In the genomic region with DNA sequence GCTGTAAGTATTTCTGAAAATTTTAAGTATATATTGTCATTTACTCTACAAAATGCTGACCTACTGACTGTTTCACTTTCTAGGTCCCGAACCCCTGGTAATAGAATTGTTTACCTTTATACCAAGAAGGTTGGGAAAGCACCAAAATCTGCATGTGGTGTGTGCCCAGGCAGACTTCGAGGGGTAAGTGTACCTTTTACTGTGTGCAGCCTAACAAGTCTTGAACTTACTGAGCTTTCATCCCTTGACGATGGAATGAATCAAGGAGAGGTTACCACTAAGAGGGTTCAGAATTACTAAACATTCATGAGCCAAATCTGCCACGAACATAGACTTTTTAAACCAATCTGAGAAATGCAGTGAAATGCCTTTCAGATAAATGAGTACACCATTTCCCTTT, we compare ENCODE assay signal across 9 cellular contexts. TPM values are rescaled to one million over a fixed set of nuclear protein-coding genes. Genes with fewer than 3 reads are reported as not detected.
DNase-seq lines count a peak whose midpoint lies in the region; ATAC-seq and TF ChIP-seq lines count a peak whose summit lies in the region.
"Had no signal": no experiment of that assay in that cellular context is flagged by ENCODE, and none has a peak within 500 bp of the region (broad histone marks: within the 10 kb centered on the region; RNA-seq: fewer than 3 reads in every experiment).

No MANE protein-coding gene starts in this region.

- H3K9me3 ChIP-seq in cardiac muscle cell (ENCODE audit: low read depth) = no peaks in the 10 kb centered on the region
- no peaks in the 10 kb centered on the region for H3K9me3 ChIP-seq in right cardiac atrium (ENCODE audit: control insufficient read depth, low read length)

- no peaks in the 10 kb centered on the region for H3K27me3 ChIP-seq in cardiac muscle cell
- H3K27me3 ChIP-seq in right cardiac atrium (ENCODE audit: control insufficient read depth, insufficient read depth) = no peaks in the 10 kb centered on the region

- DNase-seq in cardiac muscle cell (ENCODE audit: low read depth in 1 of 2, low spot score in 1 of 2) = no peak
- no peak for DNase-seq in right cardiac atrium
- no peak for DNase-seq in activated B cell treated with CpG ODN at 0.5 μM for 24 hours
- DNase-seq in foreskin fibroblast = no peak
- DNase-seq in stimulated activated naive B cell treated with anti-CD40 and anti-IgM and Interleukin-4, amounts not matched to agents 10 μg/mL and 1 μg/mL and 100 μg/mL, for 72 hours = no peak
- no peak for DNase-seq in cortex of kidney (lab: John Stamatoyannopoulos, UW)
- no peak for DNase-seq in NCI-H748 treated with DMSO at 0.1 percent for 48 hours (lab: John Stamatoyannopoulos, UW)
- no peak for DNase-seq in GM10266 (ENCODE audit: extremely low spot score)
- DNase-seq: nucleus accumbens had no signal

- CTCF ChIA-PET in activated B cell treated with CpG ODN at 0.5 μM for 24 hours (lab: Charles Lee) = interaction anchor here (1.0 kb wide), 1 partner anchor 9 kb away, joined by 3 read pairs; no protein-coding TSS in a partner anchor

- peak overlapping the region; percentile 50 for H3K27ac Mint-ChIP-seq in activated B cell treated with CpG ODN at 0.5 μM for 24 hours
- peak overlapping the region; percentile 51 for H3K27ac Mint-ChIP-seq in stimulated activated naive B cell treated with anti-CD40 and anti-IgM and Interleukin-4, amounts not matched to agents 10 μg/mL and 1 μg/mL and 100 μg/mL, for 72 hours

- peak overlapping the region; percentile 74 for H3K4me3 ChIP-seq in cardiac muscle cell
- H3K4me3 ChIP-seq in right cardiac atrium (ENCODE audit: low read length) = no peak overlapping the region
- peak overlapping the region; percentile 78 to 95 for H3K4me3 ChIP-seq in foreskin fibroblast (ENCODE audit: low read depth in 1 of 2, low read length in 2 of 2)

- intact Hi-C loops in right cardiac atrium (cut with DNase I) (no loop called here), activated B cell treated with CpG ODN at 0.5 μM for 24 hours (cut with micrococcal nuclease) (loop anchor here (5.0 to 10.0 kb wide), 2 partner anchors 810 to 1193 kb away; partner anchors contain the start of genes GAR1 and SEC24B)

- peaks cover 50% of the 10 kb centered on the region for H3K4me1 Mint-ChIP-seq in activated B cell treated with CpG ODN at 0.5 μM for 24 hours
- H3K4me1 Mint-ChIP-seq in stimulated activated naive B cell treated with anti-CD40 and anti-IgM and Interleukin-4, amounts not matched to agents 10 μg/mL and 1 μg/mL and 100 μg/mL, for 72 hours = peaks cover 28 to 39% of the 10 kb centered on the region in 2 donors

- POLR2A ChIA-PET in activated B cell treated with CpG ODN at 0.5 μM for 24 hours (lab: Charles Lee) = interaction anchor here (0.6 to 3.4 kb wide), 3 partner anchors 29 to 902 kb away, joined by 11 to 56 read pairs (median 19); partner anchors contain the start of genes OSTC and PAPSS1

- H3K27me3 Mint-ChIP-seq in activated B cell treated with CpG ODN at 0.5 μM for 24 hours = no peaks in the 10 kb centered on the region
- H3K27me3 Mint-ChIP-seq in stimulated activated naive B cell treated with anti-CD40 and anti-IgM and Interleukin-4, amounts not matched to agents 10 μg/mL and 1 μg/mL and 100 μg/mL, for 72 hours = no peaks in the 10 kb centered on the region

- H3K4me1 ChIP-seq in cardiac muscle cell (ENCODE audit: low read depth) (peaks cover 20% of the 10 kb centered on the region), right cardiac atrium (ENCODE audit: control insufficient read depth, insufficient read depth, low read length) (peaks cover 2% of the 10 kb centered on the region)

- TF ChIP-seq CTCF in cardiac muscle cell (IDR thresholded peaks at IDR 0.05; ENCODE audit: low read depth, low read length) (no peak), activated B cell treated with CpG ODN at 0.5 μM for 24 hours (IDR thresholded peaks at IDR 0.05) (no peak), foreskin fibroblast (IDR thresholded peaks at IDR 0.05; ENCODE audit: low read depth, low read length) (no peak), GM10266 (IDR thresholded peaks at IDR 0.05; ENCODE audit: control insufficient read depth, insufficient read depth, low read depth, missing control alignments) (no peak)

- no peaks in the 10 kb centered on the region for H3K9me3 Mint-ChIP-seq in activated B cell treated with CpG ODN at 0.5 μM for 24 hours
- H3K9me3 Mint-ChIP-seq in stimulated activated naive B cell treated with anti-CD40 and anti-IgM and Interleukin-4, amounts not matched to agents 10 μg/mL and 1 μg/mL and 100 μg/mL, for 72 hours = no peaks in the 10 kb centered on the region

- ATAC-seq in right cardiac atrium (no peak), activated B cell treated with CpG ODN at 0.5 μM for 24 hours (ENCODE audit: low read depth) (no peak)
- no peak for ATAC-seq in stimulated activated naive B cell treated with anti-CD40 and anti-IgM and Interleukin-4, amounts not matched to agents 10 μg/mL and 1 μg/mL and 100 μg/mL, for 72 hours (replicated peaks)

- H3K27ac ChIP-seq in cardiac muscle cell (no peak overlapping the region), right cardiac atrium (ENCODE audit: low read length) (no peak overlapping the region)

- H3K36me3 ChIP-seq in cardiac muscle cell = peaks cover 52% of the 10 kb centered on the region

- H3K36me3 Mint-ChIP-seq in activated B cell treated with CpG ODN at 0.5 μM for 24 hours (ENCODE audit: low read depth) = peaks cover 61% of the 10 kb centered on the region
- H3K36me3 Mint-ChIP-seq in stimulated activated naive B cell treated with anti-CD40 and anti-IgM and Interleukin-4, amounts not matched to agents 10 μg/mL and 1 μg/mL and 100 μg/mL, for 72 hours = peaks cover 37 to 57% of the 10 kb centered on the region in 2 donors

- 88% methylated on average over 4 of the region's 4 CpGs for WGBS in right cardiac atrium

- peak overlapping the region; percentile 95 for H3K4me3 Mint-ChIP-seq in activated B cell treated with CpG ODN at 0.5 μM for 24 hours
- H3K4me3 Mint-ChIP-seq in stimulated activated naive B cell treated with anti-CD40 and anti-IgM and Interleukin-4, amounts not matched to agents 10 μg/mL and 1 μg/mL and 100 μg/mL, for 72 hours = peak overlapping the region; percentile 69 to 97

RNA-seq across cellular contexts. Expression of gene RPL34, which starts 1.6 kb away (rescaled TPM):
- 803 and 848 TPM in 2 replicates for total RNA-seq in cardiac muscle cell
- polyA plus RNA-seq in cardiac muscle cell = 830 and 922 TPM in 2 replicates
- 100 to 1,000 TPM; 727 to 878 (median 847) TPM for total RNA-seq in right cardiac atrium
- 2,665 TPM for polyA plus RNA-seq in right cardiac atrium
- total RNA-seq in activated B cell treated with CpG ODN at 0.5 μM for 24 hours = 2,310 and 2,662 TPM in 2 replicates

RNA-seq across cellular contexts. Expression of gene OSTC, which starts 28.4 kb away (rescaled TPM):
- total RNA-seq in cardiac muscle cell = 149 and 222 TPM in 2 replicates
- polyA plus RNA-seq in cardiac muscle cell = 258 and 402 TPM in 2 replicates
- 10 to 100 TPM; 26.6 to 46.3 (median 35.2) TPM for total RNA-seq in right cardiac atrium
- 51.6 TPM for polyA plus RNA-seq in right cardiac atrium
- total RNA-seq in activated B cell treated with CpG ODN at 0.5 μM for 24 hours = 56.7 and 60.1 TPM in 2 replicates
